In the genomic region with DNA sequence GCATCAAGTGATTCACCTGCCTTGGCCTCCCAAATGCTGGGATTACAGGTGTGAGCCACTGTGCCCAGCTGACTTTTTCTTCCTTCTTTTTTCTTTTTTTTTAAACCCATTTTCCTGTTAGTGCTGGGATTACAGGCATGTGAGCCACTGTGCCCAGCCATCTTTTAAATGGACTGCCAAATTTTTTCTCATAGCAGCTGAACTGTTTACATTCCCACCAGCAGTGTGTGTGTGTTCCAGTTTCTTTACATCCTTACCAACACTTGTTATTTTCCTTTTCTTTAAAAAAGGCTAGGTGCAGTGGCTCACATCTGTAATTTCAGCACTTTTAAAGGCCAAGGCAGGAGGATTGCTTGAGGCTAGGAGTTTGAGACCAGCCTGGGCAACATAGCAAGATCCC, we compare ENCODE assay signal across 22 cellular contexts.
DNase-seq lines count a peak whose midpoint lies in the region; ATAC-seq, FAIRE-seq and TF ChIP-seq lines count a peak whose summit lies in the region.
"Had no signal": no experiment of that assay in that cellular context is flagged by ENCODE, and none has a peak within 500 bp of the region (broad histone marks: within the 10 kb centered on the region; RNA-seq: fewer than 3 reads in every experiment).

No MANE protein-coding gene starts in this region.

- H3K27me3 ChIP-seq in pancreas = no peaks in the 10 kb centered on the region
- H3K27me3 ChIP-seq: BLaER1 had no signal

- H3K9me3 Mint-ChIP-seq in activated CD4-positive, alpha-beta T cell treated with anti-CD3 and anti-CD28 coated beads, Interleukin-2, amount 10 ng/mL, durations not matched to agents 7 days and 5 days = no peaks in the 10 kb centered on the region
- H3K9me3 Mint-ChIP-seq: CD4-positive, CD25-positive, alpha-beta regulatory T cell; CD8-positive, alpha-beta T cell had no signal

- no peaks in the 10 kb centered on the region for H3K4me1 Mint-ChIP-seq in activated CD4-positive, alpha-beta T cell treated with anti-CD3 and anti-CD28 coated beads, Interleukin-2, amount 10 ng/mL, durations not matched to agents 7 days and 5 days

- H3K9me3 ChIP-seq in HEK293 (ENCODE audit: control insufficient read depth, insufficient read depth, low read depth, low read length) = no peaks in the 10 kb centered on the region
- H3K9me3 ChIP-seq in pancreas = no peaks in the 10 kb centered on the region
- H3K9me3 ChIP-seq: BLaER1, Caco-2, HAP-1 had no signal

- H3K36me3 ChIP-seq in HEK293 (ENCODE audit: control insufficient read depth in 2 of 2, insufficient read depth in 1 of 2, low read length in 2 of 2) (peaks cover 0 to 12% of the 10 kb centered on the region in 2 experiments; a peak in 2 of 3 replicates), pancreas (no peaks in the 10 kb centered on the region)

- no peak overlapping the region for H3K4me3 ChIP-seq in HEK293 (ENCODE audit: low read depth, low read length)
- no peak overlapping the region for H3K4me3 ChIP-seq in pancreas
- H3K4me3 ChIP-seq: BLaER1, HAP-1 had no signal

- H3K27ac ChIP-seq in HEK293 (ENCODE audit: extremely low read depth, low read depth, low read length) = no peak overlapping the region
- H3K27ac ChIP-seq in pancreas = no peak overlapping the region
- H3K27ac ChIP-seq: 22Rv1, BLaER1, C4-2B had no signal

- FAIRE-seq in pancreas (lab: Jason Lieb, UNC) = no peak
- FAIRE-seq: A204.1, GM12891, GM18507, H54 had no signal

- intact Hi-C loops in pancreas (cut with DNase I) = no loop called here

- H3K4me1 ChIP-seq in HEK293 (ENCODE audit: control insufficient read depth, insufficient read depth, low read length) = no peaks in the 10 kb centered on the region
- no peaks in the 10 kb centered on the region for H3K4me1 ChIP-seq in pancreas
- H3K4me1 ChIP-seq: BLaER1, Caco-2 had no signal

- POLR2A ChIA-PET in activated CD4-positive, alpha-beta T cell treated with anti-CD3 and anti-CD28 coated beads, Interleukin-2, amount 10 ng/mL, durations not matched to agents 7 days and 5 days (lab: Charles Lee) = no interaction called here
- POLR2A ChIA-PET in HEK293 (lab: Yijun Ruan, JAX) = no interaction called here

- CTCF ChIA-PET in activated CD4-positive, alpha-beta T cell treated with anti-CD3 and anti-CD28 coated beads, Interleukin-2, amount 10 ng/mL, durations not matched to agents 7 days and 5 days (lab: Charles Lee) = interaction anchor here (0.7 to 1.4 kb wide), 3 partner anchors 9 to 124 kb away, joined by 3 to 4 read pairs (median 3); no protein-coding TSS in a partner anchor
- CTCF ChIA-PET in HEK293 (lab: Yijun Ruan, JAX) = interaction anchor here (0.9 to 1.8 kb wide), 3 partner anchors 9 to 31 kb away, joined by 3 to 4 read pairs (median 3); no protein-coding TSS in a partner anchor

- ATAC-seq in pancreas (peak in 3 of 4 donors; percentile 10 to 36 (median 13)), GM18909 (IDR thresholded peaks at IDR 0.05; ENCODE audit: poor library complexity, unreplicated experiment) (no peak)
- ATAC-seq: CD8-positive, alpha-beta T cell had no signal

- peaks cover 9% of the 10 kb centered on the region for H3K36me3 Mint-ChIP-seq in activated CD4-positive, alpha-beta T cell treated with anti-CD3 and anti-CD28 coated beads, Interleukin-2, amount 10 ng/mL, durations not matched to agents 7 days and 5 days (ENCODE audit: low read depth)

- no peak for DNase-seq in activated CD4-positive, alpha-beta T cell treated with anti-CD3 and anti-CD28 coated beads, Interleukin-2, amount 10 ng/mL, durations not matched to agents 7 days and 5 days
- no peak for DNase-seq in activated CD4-positive, alpha-beta T cell treated with anti-CD3 and anti-CD28 coated beads for 48 hours
- no peak for DNase-seq in pancreas
- no peak for DNase-seq in central memory CD4-positive, alpha-beta T cell
- DNase-seq: Caco-2; CD4-positive, CD25-positive, alpha-beta regulatory T cell; CD8-positive, alpha-beta T cell; DMS153; DND-41; GF-D8; GOT3 had no signal

- no peaks in the 10 kb centered on the region for H3K27me3 Mint-ChIP-seq in activated CD4-positive, alpha-beta T cell treated with anti-CD3 and anti-CD28 coated beads, Interleukin-2, amount 10 ng/mL, durations not matched to agents 7 days and 5 days
- H3K27me3 Mint-ChIP-seq: B cell; CD4-positive, CD25-positive, alpha-beta regulatory T cell had no signal

- no peak overlapping the region for H3K4me3 Mint-ChIP-seq in activated CD4-positive, alpha-beta T cell treated with anti-CD3 and anti-CD28 coated beads, Interleukin-2, amount 10 ng/mL, durations not matched to agents 7 days and 5 days
- H3K4me3 Mint-ChIP-seq: B cell; CD4-positive, CD25-positive, alpha-beta regulatory T cell; CD8-positive, alpha-beta T cell had no signal

- H3K27ac Mint-ChIP-seq in activated CD4-positive, alpha-beta T cell treated with anti-CD3 and anti-CD28 coated beads, Interleukin-2, amount 10 ng/mL, durations not matched to agents 7 days and 5 days = peak overlapping the region; percentile 25
- H3K27ac Mint-ChIP-seq: B cell; CD4-positive, CD25-positive, alpha-beta regulatory T cell had no signal

- TF ChIP-seq CTCF in HEK293 (tag by site-specific recombination; IDR thresholded peaks at IDR 0.05) (no peak), pancreas (IDR thresholded peaks at IDR 0.05) (no peak)

TF ChIP-seq in HEK293, 187 proteins besides CTCF, POLR2A, EP300 and RAD21:
- TF ChIP-seq GLIS1 (tag by site-specific recombination; IDR thresholded peaks at IDR 0.05) (peak; percentile 68), YY1 (tag by site-specific recombination; IDR thresholded peaks at IDR 0.05) (no peak)
